9 cellular contexts compared by ENCODE assay signal in genomic region chr12:116547955-116548471, GRCh38. TPM values are rescaled to one million over a fixed set of nuclear protein-coding genes. Genes with fewer than 3 reads are reported as not detected.
DNase-seq lines count a peak whose midpoint lies in the region; ATAC-seq and TF ChIP-seq lines count a peak whose summit lies in the region.
"Had no signal": no experiment of that assay in that cellular context is flagged by ENCODE, and none has a peak within 500 bp of the region (broad histone marks: within the 10 kb centered on the region; RNA-seq: fewer than 3 reads in every experiment).

No MANE protein-coding gene starts in this region.

- H3K27me3 Mint-ChIP-seq in activated CD4-positive, alpha-beta memory T cell treated with anti-CD3 and anti-CD28 coated beads for 36 hours, result peaks cover 2% of the 10 kb centered on the region

- no peak overlapping the region for H3K27ac ChIP-seq in SK-N-SH (ENCODE audit: low read depth in 2 of 2, low read length in 1 of 2)
- peak overlapping the region; percentile 48 for H3K27ac ChIP-seq in WERI-Rb-1
- no peak overlapping the region for H3K27ac ChIP-seq in skeletal muscle tissue (ENCODE audit: low read depth, low read length)

- WGBS in SK-N-SH (ENCODE audit: low lambda C conversion rate), result 86% methylated on average over 10 of the region's 10 CpGs

- no peaks in the 10 kb centered on the region for H3K9me2 ChIP-seq in SK-N-SH

- ATAC-seq in SK-N-SH treated with all-trans-retinoic acid at 6 μM for 48 hours (peak; percentile 61), HG03342 (IDR thresholded peaks at IDR 0.05; ENCODE audit: unreplicated experiment) (peak; percentile 82)

- DNase-seq in SK-N-SH, result no peak
- DNase-seq in WERI-Rb-1, result peak; percentile 64
- DNase-seq in activated CD4-positive, alpha-beta memory T cell treated with anti-CD3 and anti-CD28 coated beads for 36 hours, result no peak
- DNase-seq in stimulated activated naive CD4-positive, alpha-beta T cell (lab: John Stamatoyannopoulos, UW), result no peak
- no peak for DNase-seq in amygdala (lab: John Stamatoyannopoulos, UW)

- H3K4me1 Mint-ChIP-seq in activated CD4-positive, alpha-beta memory T cell treated with anti-CD3 and anti-CD28 coated beads for 36 hours (ENCODE audit: low read depth), result no peaks in the 10 kb centered on the region

- no peak for TF ChIP-seq EP300 in SK-N-SH (IDR thresholded peaks at IDR 0.05; ENCODE audit: borderline replicate concordance in 1 of 2, low read depth in 1 of 2, low read length in 1 of 2)

- H3K27me3 ChIP-seq in SK-N-SH (ENCODE audit: insufficient read depth) (no peaks in the 10 kb centered on the region), WERI-Rb-1 (ENCODE audit: insufficient read depth, low read depth, severe bottlenecking) (no peaks in the 10 kb centered on the region), skeletal muscle tissue (ENCODE audit: control insufficient read depth in 3 of 3, insufficient read depth in 3 of 3, low read length in 3 of 3) (peaks cover 0 to 3% (median 0%) of the 10 kb centered on the region in 3 donors)

- H3K36me3 ChIP-seq in SK-N-SH (replicated peaks in 1 of 2; ENCODE audit: control insufficient read depth in 1 of 2, insufficient read depth in 2 of 2, low read length in 1 of 2) (no peaks in the 10 kb centered on the region), WERI-Rb-1 (no peaks in the 10 kb centered on the region), skeletal muscle tissue (ENCODE audit: control insufficient read depth in 3 of 3, insufficient read depth in 3 of 3, low read length in 3 of 3) (no peaks in the 10 kb centered on the region)

- H3K79me2 ChIP-seq in SK-N-SH (ENCODE audit: insufficient read depth), result no peaks in the 10 kb centered on the region

- H3K9me3 Mint-ChIP-seq in activated CD4-positive, alpha-beta memory T cell treated with anti-CD3 and anti-CD28 coated beads for 36 hours, result no peaks in the 10 kb centered on the region

- no peaks in the 10 kb centered on the region for H4K20me1 ChIP-seq in SK-N-SH (ENCODE audit: insufficient read depth)

- CTCF ChIA-PET in SK-N-SH (lab: Yijun Ruan, JAX), result no interaction called here
- CTCF ChIA-PET in activated CD4-positive, alpha-beta memory T cell treated with anti-CD3 and anti-CD28 coated beads for 36 hours (lab: Charles Lee), result no interaction called here

- H3K4me3 ChIP-seq in SK-N-SH (ENCODE audit: low read depth in 2 of 2, low read length in 1 of 2) (no peak overlapping the region), WERI-Rb-1 (ENCODE audit: low read depth, low read length) (peak overlapping the region; percentile 37), skeletal muscle tissue (ENCODE audit: low read length in 3 of 3) (peak overlapping the region in 2 of 3 donors; percentile 23 to 56)

- H3K4me2 ChIP-seq in SK-N-SH, result no peak overlapping the region

- POLR2A ChIA-PET in SK-N-SH (lab: Yijun Ruan, JAX), result no interaction called here
- POLR2A ChIA-PET in activated CD4-positive, alpha-beta memory T cell treated with anti-CD3 and anti-CD28 coated beads for 36 hours (lab: Charles Lee), result no interaction called here

- H3K4me1 ChIP-seq in SK-N-SH (ENCODE audit: control insufficient read depth in 1 of 2, insufficient read depth in 2 of 2, low read depth in 1 of 2, low read length in 1 of 2) (peaks cover 0 to 7% of the 10 kb centered on the region in 2 experiments; a peak in 1 of 4 replicates), skeletal muscle tissue (ENCODE audit: control insufficient read depth in 3 of 3, insufficient read depth in 3 of 3, low read length in 3 of 3) (peaks cover 12 to 17% (median 16%) of the 10 kb centered on the region in 3 donors)

- H3K9ac ChIP-seq in SK-N-SH (no peak overlapping the region), skeletal muscle tissue (ENCODE audit: low read depth in 1 of 3, low read length in 3 of 3) (peak overlapping the region in 1 of 3 donors; percentile 18)

- no peak overlapping the region for H2AFZ ChIP-seq in SK-N-SH (ENCODE audit: low read depth)

- H3K36me3 Mint-ChIP-seq in activated CD4-positive, alpha-beta memory T cell treated with anti-CD3 and anti-CD28 coated beads for 36 hours, result no peaks in the 10 kb centered on the region

- H3K27ac Mint-ChIP-seq in activated CD4-positive, alpha-beta memory T cell treated with anti-CD3 and anti-CD28 coated beads for 36 hours, result no peak overlapping the region

- H3K4me3 Mint-ChIP-seq in activated CD4-positive, alpha-beta memory T cell treated with anti-CD3 and anti-CD28 coated beads for 36 hours, result no peak overlapping the region

- TF ChIP-seq RAD21 in SK-N-SH (IDR thresholded peaks at IDR 0.05; ENCODE audit: low read length), result no peak

- no peak for TF ChIP-seq CTCF in SK-N-SH (IDR thresholded peaks at IDR 0.05)
- no peak for TF ChIP-seq CTCF in WERI-Rb-1 (IDR thresholded peaks at IDR 0.05; ENCODE audit: low read depth, low read length)

- intact Hi-C loops in activated CD4-positive, alpha-beta memory T cell treated with anti-CD3 and anti-CD28 coated beads for 36 hours (cut with micrococcal nuclease), result no loop called here

- no peaks in the 10 kb centered on the region for H3F3A ChIP-seq in SK-N-SH (replicated peaks; ENCODE audit: insufficient read depth)

- H3K9me3 ChIP-seq in SK-N-SH (no peaks in the 10 kb centered on the region), WERI-Rb-1 (ENCODE audit: severe bottlenecking) (no peaks in the 10 kb centered on the region), skeletal muscle tissue (ENCODE audit: control insufficient read depth in 3 of 3, low read length in 3 of 3) (no peaks in the 10 kb centered on the region)

TF ChIP-seq in SK-N-SH treated with all-trans-retinoic acid at 6 μM for 48 hours, 23 proteins besides CTCF, POLR2A, EP300 and RAD21:
- TF ChIP-seq ZC3H10 (CRISPR knock-in tag; IDR thresholded peaks at IDR 0.05), result no peak
- no peak for TF ChIP-seq SNAI2 (CRISPR knock-in tag; IDR thresholded peaks at IDR 0.05)
- no peak for TF ChIP-seq ZFP3 (CRISPR knock-in tag; IDR thresholded peaks at IDR 0.05)

TF ChIP-seq in SK-N-SH, 30 proteins besides CTCF, POLR2A, EP300 and RAD21 (continues in another document):
- TF ChIP-seq FOXM1 (IDR thresholded peaks at IDR 0.05; ENCODE audit: low read depth) (no peak), TCF12 (IDR thresholded peaks at IDR 0.05) (no peak), RCOR1 (IDR thresholded peaks at IDR 0.05; ENCODE audit: low read length) (no peak), ELF1 (IDR thresholded peaks at IDR 0.05) (no peak), GATA2 (CRISPR knock-in tag; IDR thresholded peaks at IDR 0.05) (no peak), MEF2A (IDR thresholded peaks at IDR 0.05; ENCODE audit: borderline replicate concordance, low read depth) (no peak), JUND (IDR thresholded peaks at IDR 0.05) (no peak), MAX (IDR thresholded peaks at IDR 0.05; ENCODE audit: low read depth) (no peak), SMC3 (IDR thresholded peaks at IDR 0.05; ENCODE audit: low read depth, low read length) (no peak), FOSL2 (IDR thresholded peaks at IDR 0.05; ENCODE audit: borderline replicate concordance, low read depth) (no peak), POLR2AphosphoS5 (IDR thresholded peaks at IDR 0.05; ENCODE audit: low read depth, low read length) (no peak), MXI1 (IDR thresholded peaks at IDR 0.05; ENCODE audit: low read depth, low read length) (no peak), REST (IDR thresholded peaks at IDR 0.05; ENCODE audit: low read depth, low read length) (no peak), GABPA (IDR thresholded peaks at IDR 0.05; ENCODE audit: low read depth) (no peak), NFIC (IDR thresholded peaks at IDR 0.05; ENCODE audit: borderline replicate concordance) (no peak)
- TF ChIP-seq, protein P1, sequence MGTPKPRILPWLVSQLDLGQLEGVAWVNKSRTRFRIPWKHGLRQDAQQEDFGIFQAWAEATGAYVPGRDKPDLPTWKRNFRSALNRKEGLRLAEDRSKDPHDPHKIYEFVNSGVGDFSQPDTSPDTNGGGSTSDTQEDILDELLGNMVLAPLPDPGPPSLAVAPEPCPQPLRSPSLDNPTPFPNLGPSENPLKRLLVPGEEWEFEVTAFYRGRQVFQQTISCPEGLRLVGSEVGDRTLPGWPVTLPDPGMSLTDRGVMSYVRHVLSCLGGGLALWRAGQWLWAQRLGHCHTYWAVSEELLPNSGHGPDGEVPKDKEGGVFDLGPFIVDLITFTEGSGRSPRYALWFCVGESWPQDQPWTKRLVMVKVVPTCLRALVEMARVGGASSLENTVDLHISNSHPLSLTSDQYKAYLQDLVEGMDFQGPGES (IDR thresholded peaks at IDR 0.05; ENCODE audit: low read depth, low read length), result no peak

RNA-seq across cellular contexts. Expression of gene MAP1LC3B2, which starts 11.2 kb away (rescaled TPM):
- 0.76 and 0.81 TPM in 2 replicates for polyA plus RNA-seq in SK-N-SH (2012; rRNA removed)
- polyA plus RNA-seq in SK-N-SH (2012; cell fraction: cytosol; rRNA removed), result 1.4 and 3.6 TPM in 2 replicates
- 3.6 and 4.3 TPM in 2 replicates for polyA plus RNA-seq in SK-N-SH (2012; cell fraction: nucleus; rRNA removed)
- not detected for total RNA-seq in skeletal muscle tissue
- 1 to 10 TPM in 1 of 2 experiments, under 1 TPM in 1; 0.78 to 1.2 TPM for total RNA-seq in activated CD4-positive, alpha-beta memory T cell treated with anti-CD3 and anti-CD28 coated beads for 36 hours
- total RNA-seq: epithelial cell of proximal tubule had no signal

Comparison
In these comparisons a context has a peak if more than half of its experiments do, and no peak if none do; other contexts are left out.
1. H3K4me3 ChIP-seq: peak in WERI-Rb-1 (single experiment) and skeletal muscle tissue (2 of 3); none in SK-N-SH (0 of 2).